Comparison of ENCODE assay signal across 14 cellular contexts in the genomic region with DNA sequence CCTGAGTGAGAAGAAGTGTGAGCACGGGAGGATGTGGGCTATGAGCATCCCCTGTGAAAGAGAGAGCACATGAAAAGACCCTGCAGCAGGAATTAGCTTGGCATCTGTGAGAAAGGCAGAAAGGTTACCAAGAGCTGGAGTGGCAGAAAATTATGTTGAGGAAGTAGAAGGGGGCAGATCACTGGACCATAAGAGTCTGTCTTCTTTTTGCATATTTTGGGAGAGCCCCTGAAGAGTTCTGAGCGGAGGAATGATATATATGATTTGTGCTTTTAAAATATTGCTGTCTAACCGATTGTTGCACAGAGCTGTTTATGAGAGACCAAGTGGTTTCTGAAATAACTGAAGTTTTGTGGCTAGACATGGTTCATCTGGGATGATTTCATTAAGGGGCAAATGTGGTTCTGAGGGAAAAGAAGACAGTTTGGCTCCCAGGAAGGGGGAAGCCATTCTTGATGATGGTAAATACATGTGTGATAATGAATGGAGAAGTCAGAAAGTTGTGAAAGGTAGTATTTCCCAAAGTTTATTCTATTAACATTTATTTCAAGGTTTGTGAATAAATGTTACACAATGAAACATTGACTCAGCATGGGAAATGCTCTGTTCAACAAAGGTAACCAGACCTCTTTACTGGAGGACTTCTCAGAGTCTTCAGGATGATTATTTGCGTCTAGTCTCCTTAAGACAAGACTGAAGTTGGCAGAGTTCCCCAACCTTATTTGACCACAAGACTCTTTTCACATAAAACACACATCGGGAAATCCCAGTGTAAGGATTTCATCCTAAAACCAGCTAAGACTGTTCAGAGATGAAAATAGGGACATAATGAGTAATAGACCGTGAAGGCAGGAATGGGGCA. TPM values are rescaled to one million over a fixed set of nuclear protein-coding genes. Genes with fewer than 3 reads are reported as not detected.
A peak's percentile ranks its signal among the peaks of the same experiment; 100 is the strongest.
DNase-seq lines count a peak whose midpoint lies in the region; ATAC-seq lines count a peak whose summit lies in the region.
"Had no signal": no experiment of that assay in that cellular context is flagged by ENCODE, and none has a peak within 500 bp of the region (broad histone marks: within the 10 kb centered on the region; RNA-seq: fewer than 3 reads in every experiment).

No MANE protein-coding gene starts in this region.

- H3K36me3 Mint-ChIP-seq in IgD-negative memory B cell (no peaks in the 10 kb centered on the region), naive B cell (no peaks in the 10 kb centered on the region)

- peaks cover 1% of the 10 kb centered on the region for H3K27me3 Mint-ChIP-seq in IgD-negative memory B cell
- H3K27me3 Mint-ChIP-seq in naive B cell: no peaks in the 10 kb centered on the region

- ATAC-seq in GM18868 (IDR thresholded peaks at IDR 0.05; ENCODE audit: unreplicated experiment): peak; percentile 29
- ATAC-seq in naive B cell (ENCODE audit: low read depth in 2 of 2): peak; percentile 99
- ATAC-seq: heart left ventricle, right cardiac atrium had no signal

- peak overlapping the region in 3 of 4 donors; percentile 2 to 85 (median 40) for H3K4me3 Mint-ChIP-seq in IgD-negative memory B cell
- H3K4me3 Mint-ChIP-seq in naive B cell: peak overlapping the region in 7 of 8 donors; percentile 22 to 67 (median 48)

- H3K27ac Mint-ChIP-seq in IgD-negative memory B cell (peak overlapping the region in 1 of 3 donors; percentile 25), naive B cell (peak overlapping the region in 4 of 6 donors; percentile 39 to 68 (median 56))

- DNase-seq in amniotic epithelial cell (ENCODE audit: low read depth) (peak; percentile 85), naive B cell (peak; percentile 33), putamen (ENCODE audit: low spot score) (no peak), NCI-H1694 treated with DMSO at 0.1 percent for 48 hours (lab: John Stamatoyannopoulos, UW) (no peak), mucosa of gallbladder (ENCODE audit: low spot score) (no peak)
- DNase-seq in activated CD4-positive, alpha-beta T cell treated with anti-CD3 and anti-CD28 coated beads, Interleukin-2, amount 50 U/mL, for 4 hours: no peak
- DNase-seq: activated CD4-positive, alpha-beta T cell treated with anti-CD3 and anti-CD28 coated beads, Interleukin-2, amount 50 U/mL, for 1 hour; activated gamma-delta T cell treated with Interleukin-2 at 50 U/mL for 16 hours; cortex of kidney; heart left ventricle; right cardiac atrium; upper lobe of left lung had no signal

- H3K9me3 Mint-ChIP-seq in IgD-negative memory B cell (no peaks in the 10 kb centered on the region), naive B cell (no peaks in the 10 kb centered on the region)

- peaks cover 13 to 23% (median 20%) of the 10 kb centered on the region in 3 donors for H3K4me1 Mint-ChIP-seq in IgD-negative memory B cell
- H3K4me1 Mint-ChIP-seq in naive B cell: peaks cover 19 to 43% (median 41%) of the 10 kb centered on the region in 3 donors

RNA-seq across cellular contexts. Expression of a gene that starts 31.5 kb away (rescaled TPM):
- polyA plus RNA-seq in IgD-negative memory B cell: 9.1 TPM
- polyA plus RNA-seq in naive B cell (ENCODE audit: low read depth in 6 of 6): 1 to 10 TPM; 1.9 to 5.1 (median 4.0) TPM
- 3.4 TPM for total RNA-seq in mucosa of gallbladder

Comparison
In these comparisons a context has a peak if more than half of its experiments do, and no peak if none do; other contexts are left out.
1. DNase-seq: peak in amniotic epithelial cell (single experiment) and naive B cell (single experiment); none in activated CD4-positive, alpha-beta T cell treated with anti-CD3 and anti-CD28 coated beads, Interleukin-2, amount 50 U/mL, for 4 hours (0 of 2), putamen (single experiment), NCI-H1694 treated with DMSO at 0.1 percent for 48 hours (single experiment) and mucosa of gallbladder (single experiment).